Comparison of ENCODE assay signal across 14 cellular contexts in genomic region chr9:130839237-130840111, GRCh38. TPM values are rescaled to one million over a fixed set of nuclear protein-coding genes. Genes with fewer than 3 reads are reported as not detected.
DNase-seq lines count a peak whose midpoint lies in the region; ATAC-seq, FAIRE-seq and TF ChIP-seq lines count a peak whose summit lies in the region.
"Had no signal": no experiment of that assay in that cellular context is flagged by ENCODE, and none has a peak within 500 bp of the region (broad histone marks: within the 10 kb centered on the region; RNA-seq: fewer than 3 reads in every experiment).

No MANE protein-coding gene starts in this region.

- no peak overlapping the region for H2AK5ac ChIP-seq in neuronal stem cell (ENCODE audit: low read depth, low read length)

- in situ Hi-C loops in transverse colon (cut with MboI; ENCODE audit: low pct_ligation_motif_present in 1 of 4, low pct_unique_long_range_greater_than_20kb in 1 of 4, low sequenced_read_pairs in 3 of 4): no loop called here

- H4K91ac ChIP-seq in neuronal stem cell (ENCODE audit: low read depth, low read length, poor library complexity): no peak overlapping the region

- H2BK120ac ChIP-seq in neuronal stem cell (ENCODE audit: low read depth, low read length): no peak overlapping the region

- WGBS in heart left ventricle, 4 donors: 69 to 77% (median 73%) methylated on average over 8 of the region's 8 CpGs
- no CpG with 5 or more reads among the region's 8 CpGs for WGBS in neuronal stem cell (ENCODE audit: extremely low coverage in 2 of 2, insufficient read length in 2 of 2, insufficient replicate concordance in 1 of 2), 2 donors
- 55 to 71% methylated on average over 4 to 8 of the region's 8 CpGs for WGBS in transverse colon (ENCODE audit: low coverage in 1 of 2), 2 donors

- H3K4me3 ChIP-seq in heart left ventricle: peak overlapping the region in 2 of 12 donors; percentile 14 to 27
- no peak overlapping the region for H3K4me3 ChIP-seq in colonic mucosa
- H3K4me3 ChIP-seq in neuronal stem cell (ENCODE audit: low read length in 2 of 2): no peak overlapping the region
- H3K4me3 ChIP-seq in transverse colon: peak overlapping the region in 2 of 4 donors; percentile 4 to 70
- H3K4me3 ChIP-seq: skin epidermis had no signal

- H4K8ac ChIP-seq in neuronal stem cell (ENCODE audit: low read depth, low read length): no peak overlapping the region

- H3K9ac ChIP-seq in colonic mucosa (ENCODE audit: low read depth in 2 of 2, low read length in 2 of 2) (no peak overlapping the region), neuronal stem cell (ENCODE audit: low read depth, low read length, poor library complexity) (no peak overlapping the region)

- FAIRE-seq in RCC 7860 (lab: Jason Lieb, UNC): no peak
- FAIRE-seq: endothelial cell of umbilical vein had no signal

- no peak overlapping the region for H3K4me2 ChIP-seq in neuronal stem cell (ENCODE audit: insufficient read depth, low read length, poor library complexity, severe bottlenecking)

- no peak overlapping the region for H2AFZ ChIP-seq in neuronal stem cell (ENCODE audit: low read length)

- no peak overlapping the region for H2BK15ac ChIP-seq in neuronal stem cell (ENCODE audit: low read length)

- TF ChIP-seq EP300 in transverse colon (IDR thresholded peaks at IDR 0.05; ENCODE audit: low read depth): no peak

- H3K4me1 ChIP-seq in heart left ventricle: peaks cover 5 to 87% (median 71%) of the 10 kb centered on the region in 12 donors
- peaks cover 7% of the 10 kb centered on the region for H3K4me1 ChIP-seq in colonic mucosa
- H3K4me1 ChIP-seq in neuronal stem cell (ENCODE audit: control insufficient read depth in 2 of 2, insufficient read depth in 1 of 2, low read depth in 1 of 2, low read length in 2 of 2): peaks cover 27 to 38% of the 10 kb centered on the region in 2 donors
- peaks cover 19 to 83% (median 65%) of the 10 kb centered on the region in 4 donors for H3K4me1 ChIP-seq in transverse colon

- H2BK12ac ChIP-seq in neuronal stem cell (ENCODE audit: low read length): no peak overlapping the region

- no peak overlapping the region for H3K14ac ChIP-seq in neuronal stem cell (ENCODE audit: low read length)

- H3K23ac ChIP-seq in neuronal stem cell (ENCODE audit: low read depth, low read length, poor library complexity): no peak overlapping the region

- H2BK5ac ChIP-seq in neuronal stem cell (ENCODE audit: low read length): no peak overlapping the region

- peak overlapping the region in 8 of 12 donors; percentile 3 to 96 (median 48) for H3K27ac ChIP-seq in heart left ventricle
- peak overlapping the region; percentile 4 for H3K27ac ChIP-seq in colonic mucosa
- peak overlapping the region; percentile 47 for H3K27ac ChIP-seq in neuronal stem cell (replicated peaks; ENCODE audit: low read length)
- H3K27ac ChIP-seq in transverse colon: peak overlapping the region; percentile 94 to 99 (median 97)

- no peaks in the 10 kb centered on the region for H3K9me3 ChIP-seq in heart left ventricle
- H3K9me3 ChIP-seq in colonic mucosa: no peaks in the 10 kb centered on the region
- H3K9me3 ChIP-seq in neuronal stem cell (replicated peaks in 1 of 2; ENCODE audit: control insufficient read depth in 2 of 2, insufficient read depth in 1 of 2, low read depth in 1 of 2, low read length in 2 of 2): no peaks in the 10 kb centered on the region
- no peaks in the 10 kb centered on the region for H3K9me3 ChIP-seq in transverse colon

- TF ChIP-seq CTCF in heart left ventricle (IDR thresholded peaks at IDR 0.05): no peak
- no peak for TF ChIP-seq CTCF in colonic mucosa (IDR thresholded peaks at IDR 0.05)
- TF ChIP-seq CTCF in transverse colon (IDR thresholded peaks at IDR 0.05): no peak

- DNase-seq in heart left ventricle (no peak), Right ventricle myocardium superior (no peak), colonic mucosa (no peak), neuronal stem cell (ENCODE audit: low spot score) (no peak), transverse colon (no peak), NCI-H2171 treated with DMSO at 0.1 percent for 48 hours (lab: John Stamatoyannopoulos, UW) (no peak), RCC 7860 (ENCODE audit: low spot score) (no peak)
- DNase-seq: NCI-H510A, PC-3 had no signal

- ATAC-seq in heart left ventricle (no peak), Right ventricle myocardium superior (ENCODE audit: poor library complexity) (no peak), GM21576 (IDR thresholded peaks at IDR 0.05; ENCODE audit: unreplicated experiment) (no peak)
- ATAC-seq: PC-3 had no signal

- H3K4ac ChIP-seq in neuronal stem cell (ENCODE audit: low read length): no peak overlapping the region

- no peak overlapping the region for H3K18ac ChIP-seq in neuronal stem cell (ENCODE audit: low read length)

- peaks cover 5% of the 10 kb centered on the region for H3K79me1 ChIP-seq in neuronal stem cell (ENCODE audit: low read depth, low read length)

- TF ChIP-seq POLR2A in heart left ventricle (IDR thresholded peaks at IDR 0.05): no peak
- TF ChIP-seq POLR2A in transverse colon (IDR thresholded peaks at IDR 0.05): no peak

- intact Hi-C loops in heart left ventricle (cut with DNase I): loop anchor here in 5 of 10 donors (5.0 to 10.0 kb wide), 3 partner anchors 55 to 125 kb away; no protein-coding TSS in a partner anchor
- intact Hi-C loops in Right ventricle myocardium superior (cut with DNase I): no loop called here
- intact Hi-C loops in colonic mucosa (cut with DNase I): no loop called here
- intact Hi-C loops in transverse colon (cut with DNase I; ENCODE audit: low total_unique reads): no loop called here

- H3K36me3 ChIP-seq in heart left ventricle: no peaks in the 10 kb centered on the region
- H3K36me3 ChIP-seq in colonic mucosa: no peaks in the 10 kb centered on the region
- peaks cover 0 to 6% of the 10 kb centered on the region in 2 donors for H3K36me3 ChIP-seq in neuronal stem cell (replicated peaks in 1 of 2; ENCODE audit: control insufficient read depth in 2 of 2, insufficient read depth in 2 of 2, low read length in 2 of 2)
- no peaks in the 10 kb centered on the region for H3K36me3 ChIP-seq in transverse colon

- H3K27me3 ChIP-seq in heart left ventricle (no peaks in the 10 kb centered on the region), colonic mucosa (no peaks in the 10 kb centered on the region), neuronal stem cell (ENCODE audit: control insufficient read depth in 3 of 3, insufficient read depth in 3 of 3, low read depth in 1 of 3, low read length in 3 of 3) (no peaks in the 10 kb centered on the region), transverse colon (no peaks in the 10 kb centered on the region)

RNA-seq across cellular contexts. Expression of gene ABL1, which starts 4.4 kb away (rescaled TPM):
- 10 to 100 TPM; 27.2 to 49.8 (median 34.1) TPM for total RNA-seq in heart left ventricle
- 10 to 100 TPM; 13.2 to 29.7 TPM for polyA plus RNA-seq in heart left ventricle
- 31.5 TPM for total RNA-seq in Right ventricle myocardium superior
- 10 to 100 TPM; 86.0 to 97.9 TPM for total RNA-seq in colonic mucosa
- polyA plus RNA-seq in neuronal stem cell (2013, experiment 1 of 2): 50.4 TPM
- polyA plus RNA-seq in neuronal stem cell (2013, experiment 2 of 2): 51.5 TPM
- total RNA-seq in transverse colon: 10 to 100 TPM; 66.9 to 97.1 (median 81.8) TPM

RNA-seq across cellular contexts. Expression of gene QRFP, which starts 57.1 kb away (rescaled TPM):
- not detected for total RNA-seq in heart left ventricle
- not detected for polyA plus RNA-seq in heart left ventricle
- total RNA-seq in Right ventricle myocardium superior: not detected
- under 1 TPM in 1 of 2 donors, not detected in 1; 0.77 TPM for total RNA-seq in colonic mucosa
- polyA plus RNA-seq in neuronal stem cell (2013, experiment 1 of 2): not detected
- not detected for polyA plus RNA-seq in neuronal stem cell (2013, experiment 2 of 2)
- total RNA-seq in transverse colon: not detected
- total RNA-seq: endothelial cell of umbilical vein; PC-3; T-helper 2 cell treated with Interferon-gamma antibody and Interleukin-4, amounts not matched to agents 100 ng/mL and 5 ng/mL, for 36 hours; urinary bladder had no signal
- polyA plus RNA-seq: endothelial cell of umbilical vein had no signal

Comparison
In these comparisons a context has a peak if more than half of its experiments do, and no peak if none do; other contexts are left out.
1. H3K27ac ChIP-seq: peak in every context shown above with its lines; median percentile 97 in transverse colon; 48 in heart left ventricle; 47 in neuronal stem cell; 4 in colonic mucosa.